In the genomic region with DNA sequence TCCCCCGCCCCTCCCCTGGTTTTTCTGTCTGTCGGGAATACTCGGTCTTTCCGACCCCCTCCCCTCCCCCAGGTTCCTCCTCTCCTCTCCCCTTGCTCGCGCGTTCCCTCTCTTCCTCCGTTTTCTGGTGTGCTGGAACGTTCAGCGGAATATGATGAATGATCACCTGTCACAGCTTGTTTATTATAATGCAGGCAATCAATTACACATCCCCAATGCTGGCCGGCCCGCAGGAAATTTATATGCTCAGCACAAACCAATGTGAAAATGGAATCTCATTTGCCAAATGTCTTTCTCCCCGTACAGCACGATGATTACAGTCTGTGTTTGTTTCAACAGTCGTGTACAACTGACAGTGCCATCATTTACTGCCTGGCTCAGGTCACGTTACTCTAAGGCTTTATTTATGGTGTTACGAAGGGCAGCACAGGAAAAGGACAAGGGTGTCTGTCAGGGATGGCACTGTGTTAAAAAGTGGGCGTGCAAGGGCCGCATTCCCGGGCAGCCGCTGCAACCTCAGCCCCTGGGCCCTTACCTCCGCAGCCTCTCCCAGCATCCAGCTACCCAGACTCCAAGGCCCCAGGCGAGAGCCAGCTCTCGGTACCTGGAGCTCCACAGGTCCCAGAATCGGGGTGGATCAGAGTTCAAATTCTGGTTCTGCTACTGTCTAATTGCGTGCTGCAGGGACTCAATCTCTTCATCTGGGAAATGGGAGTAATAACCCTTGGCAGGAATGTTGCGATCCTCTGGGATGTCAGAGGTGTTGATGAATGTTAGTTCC, we compare ENCODE assay signal across 8 cellular contexts.
DNase-seq lines count a peak whose midpoint lies in the region; ATAC-seq lines count a peak whose summit lies in the region.

No MANE protein-coding gene starts in this region.

- DNase-seq in NCI-H82 (lab: John Stamatoyannopoulos, UW) = peak; percentile 83
- no peak for DNase-seq in DMS114 treated with DMSO at 0.1 percent for 48 hours (lab: John Stamatoyannopoulos, UW; ENCODE audit: unreplicated experiment)
- DNase-seq in activated CD4-positive, alpha-beta T cell treated with anti-CD3 and anti-CD28 coated beads, Interleukin-2, amount 50 U/mL, for 1 hour = no peak
- DNase-seq in UCSD-AML1 (lab: John Stamatoyannopoulos, UW; ENCODE audit: unreplicated experiment) = no peak

- peaks cover 66% of the 10 kb centered on the region for H3K4me1 Mint-ChIP-seq in dendritic cell treated with granulocyte-macrophage colony-stimulating factor and Interleukin-4, amounts not matched to agents 40 ng/mL and 50 ng/mL, for 4 days (ENCODE audit: low read depth)

- no peaks in the 10 kb centered on the region for H3K36me3 ChIP-seq in muscle layer of duodenum (ENCODE audit: control insufficient read depth in 1 of 2, insufficient read depth in 2 of 2, low read length in 2 of 2)

- H3K4me3 Mint-ChIP-seq in dendritic cell treated with granulocyte-macrophage colony-stimulating factor and Interleukin-4, amounts not matched to agents 40 ng/mL and 50 ng/mL, for 4 days = peak overlapping the region; percentile 86

- no peaks in the 10 kb centered on the region for H3K36me3 Mint-ChIP-seq in dendritic cell treated with granulocyte-macrophage colony-stimulating factor and Interleukin-4, amounts not matched to agents 40 ng/mL and 50 ng/mL, for 4 days (ENCODE audit: low read depth)

- H3K27me3 Mint-ChIP-seq in dendritic cell treated with granulocyte-macrophage colony-stimulating factor and Interleukin-4, amounts not matched to agents 40 ng/mL and 50 ng/mL, for 4 days = peaks cover 21% of the 10 kb centered on the region

- peak overlapping the region; percentile 62 for H3K4me3 ChIP-seq in GM08714 (ENCODE audit: low read length)
- H3K4me3 ChIP-seq in muscle layer of duodenum (ENCODE audit: low read depth in 1 of 2, low read length in 2 of 2) = peak overlapping the region; percentile 71

- H3K9me3 Mint-ChIP-seq in dendritic cell treated with granulocyte-macrophage colony-stimulating factor and Interleukin-4, amounts not matched to agents 40 ng/mL and 50 ng/mL, for 4 days = no peaks in the 10 kb centered on the region

- no peaks in the 10 kb centered on the region for H3K27me3 ChIP-seq in muscle layer of duodenum (ENCODE audit: low read depth, low read length)

- no peak for ATAC-seq in GM19463 (IDR thresholded peaks at IDR 0.05; ENCODE audit: unreplicated experiment)

- H3K27ac Mint-ChIP-seq in dendritic cell treated with granulocyte-macrophage colony-stimulating factor and Interleukin-4, amounts not matched to agents 40 ng/mL and 50 ng/mL, for 4 days = peak overlapping the region; percentile 74

- peaks cover 8 to 22% of the 10 kb centered on the region in 2 donors for H3K4me1 ChIP-seq in muscle layer of duodenum (ENCODE audit: control insufficient read depth in 1 of 2, insufficient read depth in 2 of 2, low read length in 2 of 2)

- intact Hi-C loops in dendritic cell treated with granulocyte-macrophage colony-stimulating factor and Interleukin-4, amounts not matched to agents 40 ng/mL and 50 ng/mL, for 4 days (cut with micrococcal nuclease) = no loop called here

- no peaks in the 10 kb centered on the region for H3K9me3 ChIP-seq in muscle layer of duodenum (ENCODE audit: control insufficient read depth in 1 of 2, low read length in 2 of 2)

- H3K27ac ChIP-seq in muscle layer of duodenum (ENCODE audit: low read length) = peak overlapping the region; percentile 62
